ENCODE assay signal across 1 cellular context in genomic region chr1:204516180-204516879, GRCh38.
TF ChIP-seq lines count a peak whose summit lies in the region.

TSS of gene MDM4 (plus strand) at chr1:204516406. CDS start at chr1:204525519, 9,113 bp downstream.

TF ChIP-seq in HepG2, 621 proteins besides CTCF, POLR2A, EP300 and RAD21 (continued from another document and continues in another):
- TF ChIP-seq, protein P1, sequence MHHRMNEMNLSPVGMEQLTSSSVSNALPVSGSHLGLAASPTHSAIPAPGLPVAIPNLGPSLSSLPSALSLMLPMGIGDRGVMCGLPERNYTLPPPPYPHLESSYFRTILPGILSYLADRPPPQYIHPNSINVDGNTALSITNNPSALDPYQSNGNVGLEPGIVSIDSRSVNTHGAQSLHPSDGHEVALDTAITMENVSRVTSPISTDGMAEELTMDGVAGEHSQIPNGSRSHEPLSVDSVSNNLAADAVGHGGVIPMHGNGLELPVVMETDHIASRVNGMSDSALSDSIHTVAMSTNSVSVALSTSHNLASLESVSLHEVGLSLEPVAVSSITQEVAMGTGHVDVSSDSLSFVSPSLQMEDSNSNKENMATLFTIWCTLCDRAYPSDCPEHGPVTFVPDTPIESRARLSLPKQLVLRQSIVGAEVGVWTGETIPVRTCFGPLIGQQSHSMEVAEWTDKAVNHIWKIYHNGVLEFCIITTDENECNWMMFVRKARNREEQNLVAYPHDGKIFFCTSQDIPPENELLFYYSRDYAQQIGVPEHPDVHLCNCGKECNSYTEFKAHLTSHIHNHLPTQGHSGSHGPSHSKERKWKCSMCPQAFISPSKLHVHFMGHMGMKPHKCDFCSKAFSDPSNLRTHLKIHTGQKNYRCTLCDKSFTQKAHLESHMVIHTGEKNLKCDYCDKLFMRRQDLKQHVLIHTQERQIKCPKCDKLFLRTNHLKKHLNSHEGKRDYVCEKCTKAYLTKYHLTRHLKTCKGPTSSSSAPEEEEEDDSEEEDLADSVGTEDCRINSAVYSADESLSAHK (CRISPR knock-in tag; IDR thresholded peaks at IDR 0.05; ENCODE audit: borderline replicate concordance) = no peak
- TF ChIP-seq SOX6 (IDR thresholded peaks at IDR 0.05) (no peak), SOX6 (CRISPR knock-in tag; IDR thresholded peaks at IDR 0.05) (peak; percentile 77), ZNF547 (CRISPR knock-in tag; IDR thresholded peaks at IDR 0.05) (peak; percentile 84), RXRB (CRISPR knock-in tag; IDR thresholded peaks at IDR 0.05; ENCODE audit: borderline replicate concordance) (peak; percentile 58; the same call in 1 of the 2 replicates), ZNF780A (CRISPR knock-in tag; IDR thresholded peaks at IDR 0.05) (peak; percentile 80; the same call in 1 of the 2 replicates), RFX5 (IDR thresholded peaks at IDR 0.05; ENCODE audit: low read depth, low read length) (no peak; the same call in 1 of the 2 replicates), KLF12 (CRISPR knock-in tag; IDR thresholded peaks at IDR 0.05; ENCODE audit: borderline replicate concordance) (peak; percentile 75; the same call in 1 of the 2 replicates), ISX (CRISPR knock-in tag; conservative IDR thresholded peaks at IDR 0.05) (0 out of 2 replicates have a peak, but pooled peaks have one; percentile 57), SRF (IDR thresholded peaks at IDR 0.05; ENCODE audit: low read depth, low read length) (no peak), U2AF1 (optimal IDR thresholded peaks at IDR 0.05; ENCODE audit: low read depth, low read length) (peak; percentile 71), FIP1L1 (IDR thresholded peaks at IDR 0.05; ENCODE audit: borderline replicate concordance, insufficient read depth, low read depth, low read length) (no peak), ZNF30 (CRISPR knock-in tag; IDR thresholded peaks at IDR 0.05) (no peak), ZNF879 (CRISPR knock-in tag; IDR thresholded peaks at IDR 0.05) (no peak), YY1 (IDR thresholded peaks at IDR 0.05; ENCODE audit: insufficient read depth, insufficient replicate concordance, low read depth, low read length) (peak; percentile 89), ATF7-NPFF (CRISPR knock-in tag; IDR thresholded peaks at IDR 0.05; ENCODE audit: low read depth) (peak; percentile 75; the same call in 1 of the 2 replicates), ZNF687 (CRISPR knock-in tag; IDR thresholded peaks at IDR 0.05) (peak; percentile 97), TP53 (CRISPR knock-in tag; conservative IDR thresholded peaks at IDR 0.05) (no peak), ZNF652 (CRISPR knock-in tag; IDR thresholded peaks at IDR 0.05; ENCODE audit: borderline replicate concordance, low read depth) (no peak), PHF8 (CRISPR knock-in tag; IDR thresholded peaks at IDR 0.05) (peak; percentile 100), ZNF382 (CRISPR knock-in tag; IDR thresholded peaks at IDR 0.05; ENCODE audit: borderline replicate concordance) (no peak), CENPT (CRISPR knock-in tag; IDR thresholded peaks at IDR 0.05; ENCODE audit: low read depth) (no peak), ZNF747 (CRISPR knock-in tag; IDR thresholded peaks at IDR 0.05; ENCODE audit: borderline replicate concordance) (0 out of 2 replicates have a peak, but pooled peaks have one; percentile 72), THAP11 (CRISPR knock-in tag; IDR thresholded peaks at IDR 0.05) (peak; percentile 92), HOXD1 (CRISPR knock-in tag; IDR thresholded peaks at IDR 0.05) (peak; percentile 23; the same call in 1 of the 2 replicates), TFDP2 (CRISPR knock-in tag; IDR thresholded peaks at IDR 0.05) (peak; percentile 86), KLF13 (CRISPR knock-in tag; IDR thresholded peaks at IDR 0.05) (no peak), MXI1 (IDR thresholded peaks at IDR 0.05; ENCODE audit: borderline replicate concordance, low read depth, low read length) (peak; percentile 75; the same call in 1 of the 3 replicates), MZF1 (CRISPR knock-in tag; IDR thresholded peaks at IDR 0.05; ENCODE audit: borderline replicate concordance) (no peak), ZNF124 (CRISPR knock-in tag; IDR thresholded peaks at IDR 0.05) (peak; percentile 58; the same call in 1 of the 2 replicates), CSRNP2 (CRISPR knock-in tag; conservative IDR thresholded peaks at IDR 0.05; ENCODE audit: low read depth) (no peak), ZNF383 (CRISPR knock-in tag; IDR thresholded peaks at IDR 0.05; ENCODE audit: borderline replicate concordance) (peak; percentile 97; the same call in 1 of the 2 replicates), SUZ12 (IDR thresholded peaks at IDR 0.05; ENCODE audit: low read depth, low read length) (no peak), KDM2A (CRISPR knock-in tag; IDR thresholded peaks at IDR 0.05; ENCODE audit: borderline replicate concordance, low read depth) (peak; percentile 89), RNF2 (conservative IDR thresholded peaks at IDR 0.05; ENCODE audit: low read depth) (no peak; the same call in 1 of the 2 replicates)
- TF ChIP-seq, protein P2, sequence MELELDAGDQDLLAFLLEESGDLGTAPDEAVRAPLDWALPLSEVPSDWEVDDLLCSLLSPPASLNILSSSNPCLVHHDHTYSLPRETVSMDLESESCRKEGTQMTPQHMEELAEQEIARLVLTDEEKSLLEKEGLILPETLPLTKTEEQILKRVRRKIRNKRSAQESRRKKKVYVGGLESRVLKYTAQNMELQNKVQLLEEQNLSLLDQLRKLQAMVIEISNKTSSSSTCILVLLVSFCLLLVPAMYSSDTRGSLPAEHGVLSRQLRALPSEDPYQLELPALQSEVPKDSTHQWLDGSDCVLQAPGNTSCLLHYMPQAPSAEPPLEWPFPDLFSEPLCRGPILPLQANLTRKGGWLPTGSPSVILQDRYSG (CRISPR knock-in tag; IDR thresholded peaks at IDR 0.05) = no peak
- TF ChIP-seq, protein P3, sequence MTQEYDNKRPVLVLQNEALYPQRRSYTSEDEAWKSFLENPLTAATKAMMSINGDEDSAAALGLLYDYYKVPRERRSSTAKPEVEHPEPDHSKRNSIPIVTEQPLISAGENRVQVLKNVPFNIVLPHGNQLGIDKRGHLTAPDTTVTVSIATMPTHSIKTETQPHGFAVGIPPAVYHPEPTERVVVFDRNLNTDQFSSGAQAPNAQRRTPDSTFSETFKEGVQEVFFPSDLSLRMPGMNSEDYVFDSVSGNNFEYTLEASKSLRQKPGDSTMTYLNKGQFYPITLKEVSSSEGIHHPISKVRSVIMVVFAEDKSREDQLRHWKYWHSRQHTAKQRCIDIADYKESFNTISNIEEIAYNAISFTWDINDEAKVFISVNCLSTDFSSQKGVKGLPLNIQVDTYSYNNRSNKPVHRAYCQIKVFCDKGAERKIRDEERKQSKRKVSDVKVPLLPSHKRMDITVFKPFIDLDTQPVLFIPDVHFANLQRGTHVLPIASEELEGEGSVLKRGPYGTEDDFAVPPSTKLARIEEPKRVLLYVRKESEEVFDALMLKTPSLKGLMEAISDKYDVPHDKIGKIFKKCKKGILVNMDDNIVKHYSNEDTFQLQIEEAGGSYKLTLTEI (CRISPR knock-in tag; conservative IDR thresholded peaks at IDR 0.05) = no peak
- TF ChIP-seq, protein P4, sequence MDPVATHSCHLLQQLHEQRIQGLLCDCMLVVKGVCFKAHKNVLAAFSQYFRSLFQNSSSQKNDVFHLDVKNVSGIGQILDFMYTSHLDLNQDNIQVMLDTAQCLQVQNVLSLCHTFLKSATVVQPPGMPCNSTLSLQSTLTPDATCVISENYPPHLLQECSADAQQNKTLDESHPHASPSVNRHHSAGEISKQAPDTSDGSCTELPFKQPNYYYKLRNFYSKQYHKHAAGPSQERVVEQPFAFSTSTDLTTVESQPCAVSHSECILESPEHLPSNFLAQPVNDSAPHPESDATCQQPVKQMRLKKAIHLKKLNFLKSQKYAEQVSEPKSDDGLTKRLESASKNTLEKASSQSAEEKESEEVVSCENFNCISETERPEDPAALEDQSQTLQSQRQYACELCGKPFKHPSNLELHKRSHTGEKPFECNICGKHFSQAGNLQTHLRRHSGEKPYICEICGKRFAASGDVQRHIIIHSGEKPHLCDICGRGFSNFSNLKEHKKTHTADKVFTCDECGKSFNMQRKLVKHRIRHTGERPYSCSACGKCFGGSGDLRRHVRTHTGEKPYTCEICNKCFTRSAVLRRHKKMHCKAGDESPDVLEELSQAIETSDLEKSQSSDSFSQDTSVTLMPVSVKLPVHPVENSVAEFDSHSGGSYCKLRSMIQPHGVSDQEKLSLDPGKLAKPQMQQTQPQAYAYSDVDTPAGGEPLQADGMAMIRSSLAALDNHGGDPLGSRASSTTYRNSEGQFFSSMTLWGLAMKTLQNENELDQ (CRISPR knock-in tag; IDR thresholded peaks at IDR 0.05; ENCODE audit: borderline replicate concordance) = no peak
- TF ChIP-seq, protein P5, sequence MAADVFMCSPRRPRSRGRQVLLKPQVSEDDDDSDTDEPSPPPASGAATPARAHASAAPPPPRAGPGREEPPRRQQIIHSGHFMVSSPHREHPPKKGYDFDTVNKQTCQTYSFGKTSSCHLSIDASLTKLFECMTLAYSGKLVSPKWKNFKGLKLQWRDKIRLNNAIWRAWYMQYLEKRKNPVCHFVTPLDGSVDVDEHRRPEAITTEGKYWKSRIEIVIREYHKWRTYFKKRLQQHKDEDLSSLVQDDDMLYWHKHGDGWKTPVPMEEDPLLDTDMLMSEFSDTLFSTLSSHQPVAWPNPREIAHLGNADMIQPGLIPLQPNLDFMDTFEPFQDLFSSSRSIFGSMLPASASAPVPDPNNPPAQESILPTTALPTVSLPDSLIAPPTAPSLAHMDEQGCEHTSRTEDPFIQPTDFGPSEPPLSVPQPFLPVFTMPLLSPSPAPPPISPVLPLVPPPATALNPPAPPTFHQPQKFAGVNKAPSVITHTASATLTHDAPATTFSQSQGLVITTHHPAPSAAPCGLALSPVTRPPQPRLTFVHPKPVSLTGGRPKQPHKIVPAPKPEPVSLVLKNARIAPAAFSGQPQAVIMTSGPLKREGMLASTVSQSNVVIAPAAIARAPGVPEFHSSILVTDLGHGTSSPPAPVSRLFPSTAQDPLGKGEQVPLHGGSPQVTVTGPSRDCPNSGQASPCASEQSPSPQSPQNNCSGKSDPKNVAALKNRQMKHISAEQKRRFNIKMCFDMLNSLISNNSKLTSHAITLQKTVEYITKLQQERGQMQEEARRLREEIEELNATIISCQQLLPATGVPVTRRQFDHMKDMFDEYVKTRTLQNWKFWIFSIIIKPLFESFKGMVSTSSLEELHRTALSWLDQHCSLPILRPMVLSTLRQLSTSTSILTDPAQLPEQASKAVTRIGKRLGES (CRISPR knock-in tag; IDR thresholded peaks at IDR 0.05; ENCODE audit: borderline replicate concordance) = 0 out of 2 replicates have a peak, but pooled peaks have one; percentile 41
- TF ChIP-seq, protein P6, sequence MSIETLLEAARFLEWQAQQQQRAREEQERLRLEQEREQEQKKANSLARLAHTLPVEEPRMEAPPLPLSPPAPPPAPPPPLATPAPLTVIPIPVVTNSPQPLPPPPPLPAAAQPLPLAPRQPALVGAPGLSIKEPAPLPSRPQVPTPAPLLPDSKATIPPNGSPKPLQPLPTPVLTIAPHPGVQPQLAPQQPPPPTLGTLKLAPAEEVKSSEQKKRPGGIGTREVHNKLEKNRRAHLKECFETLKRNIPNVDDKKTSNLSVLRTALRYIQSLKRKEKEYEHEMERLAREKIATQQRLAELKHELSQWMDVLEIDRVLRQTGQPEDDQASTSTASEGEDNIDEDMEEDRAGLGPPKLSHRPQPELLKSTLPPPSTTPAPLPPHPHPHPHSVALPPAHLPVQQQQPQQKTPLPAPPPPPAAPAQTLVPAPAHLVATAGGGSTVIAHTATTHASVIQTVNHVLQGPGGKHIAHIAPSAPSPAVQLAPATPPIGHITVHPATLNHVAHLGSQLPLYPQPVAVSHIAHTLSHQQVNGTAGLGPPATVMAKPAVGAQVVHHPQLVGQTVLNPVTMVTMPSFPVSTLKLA (IDR thresholded peaks at IDR 0.05) = no peak
- TF ChIP-seq, protein P7, sequence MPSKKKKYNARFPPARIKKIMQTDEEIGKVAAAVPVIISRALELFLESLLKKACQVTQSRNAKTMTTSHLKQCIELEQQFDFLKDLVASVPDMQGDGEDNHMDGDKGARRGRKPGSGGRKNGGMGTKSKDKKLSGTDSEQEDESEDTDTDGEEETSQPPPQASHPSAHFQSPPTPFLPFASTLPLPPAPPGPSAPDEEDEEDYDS (CRISPR knock-in tag; IDR thresholded peaks at IDR 0.05) = peak; percentile 86
